ENCODE assay signal across 10 cellular contexts in the genomic region with DNA sequence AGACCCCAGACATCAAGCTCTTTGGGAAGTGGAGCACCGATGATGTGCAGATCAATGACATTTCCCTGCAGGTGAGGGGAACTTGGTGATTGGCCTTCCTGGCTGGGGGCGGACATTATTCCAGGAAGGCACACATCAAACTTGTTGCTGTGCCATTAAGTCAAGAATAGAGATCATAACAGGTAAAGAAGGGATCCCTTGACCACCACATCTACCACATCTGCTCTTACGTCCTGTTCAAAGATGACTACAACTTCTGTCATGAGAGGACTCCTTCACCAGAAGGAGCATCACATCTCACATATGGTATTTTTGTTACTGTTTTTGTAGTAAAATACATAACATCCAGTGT. TPM values are rescaled to one million over a fixed set of nuclear protein-coding genes. Genes with fewer than 3 reads are reported as not detected.
A peak's percentile ranks its signal among the peaks of the same experiment; 100 is the strongest.
DNase-seq lines count a peak whose midpoint lies in the region; ATAC-seq, FAIRE-seq and TF ChIP-seq lines count a peak whose summit lies in the region.
"Had no signal": no experiment of that assay in that cellular context is flagged by ENCODE, and none has a peak within 500 bp of the region (broad histone marks: within the 10 kb centered on the region; RNA-seq: fewer than 3 reads in every experiment).

No MANE protein-coding gene starts in this region.

- no peak for ATAC-seq in activated CD8-positive, alpha-beta memory T cell treated with anti-CD3 and anti-CD28 coated beads, Interleukin-2, amount 10 ng/mL, durations not matched to agents 7 days and 5 days
- ATAC-seq: esophagus mucosa had no signal

- peaks cover 50% of the 10 kb centered on the region for H3K4me1 Mint-ChIP-seq in activated CD8-positive, alpha-beta memory T cell treated with anti-CD3 and anti-CD28 coated beads, Interleukin-2, amount 10 ng/mL, durations not matched to agents 7 days and 5 days
- H3K4me1 Mint-ChIP-seq in activated naive CD8-positive, alpha-beta T cell (ENCODE audit: low read depth): peaks cover 40% of the 10 kb centered on the region

- intact Hi-C loops in testis (cut with DNase I; ENCODE audit: low total_unique reads): no loop called here

- dilution Hi-C loops in keratinocyte (cut with MboI; ENCODE audit: extremely low pct_ligation_motif_present, low sequenced_read_pairs): no loop called here

- 66 to 79% methylated on average over 3 of the region's 3 CpGs for WGBS in testis, 2 donors

- no peak for FAIRE-seq in keratinocyte (lab: Jason Lieb, UNC)

- TF ChIP-seq CTCF in keratinocyte (optimal IDR thresholded peaks at IDR 0.05 in 1 of 3, IDR thresholded peaks at IDR 0.05 in 1 of 3, conservative IDR thresholded peaks at IDR 0.05 in 1 of 3; ENCODE audit: extremely low read depth in 1 of 3, insufficient read depth in 2 of 3, low read length in 3 of 3) (no peak), testis (IDR thresholded peaks at IDR 0.05) (no peak)

- no peak overlapping the region for H2AFZ ChIP-seq in keratinocyte (ENCODE audit: control insufficient read depth, low read length)

- H3K27me3 ChIP-seq in keratinocyte (ENCODE audit: control insufficient read depth, extremely low read depth, insufficient read depth, low read length) (no peaks in the 10 kb centered on the region), testis (no peaks in the 10 kb centered on the region)

- H3K27ac ChIP-seq in keratinocyte (ENCODE audit: control insufficient read depth, insufficient read depth, low read length) (peak overlapping the region; percentile 98), testis (no peak overlapping the region)

- H3K9me3 ChIP-seq in keratinocyte (ENCODE audit: control insufficient read depth, low read depth, low read length) (no peaks in the 10 kb centered on the region), testis (no peaks in the 10 kb centered on the region)

- H3K4me2 ChIP-seq in keratinocyte (ENCODE audit: control insufficient read depth, extremely low read depth, insufficient read depth, low read depth, low read length): peak overlapping the region; percentile 95

- H3K4me3 ChIP-seq in keratinocyte (ENCODE audit: control insufficient read depth in 2 of 3, extremely low read depth in 1 of 3, insufficient read depth in 2 of 3, low read depth in 1 of 3, low read length in 3 of 3) (peak overlapping the region; percentile 77 to 91 (median 89)), testis (peak overlapping the region; percentile 73 to 76)

- H3K9me1 ChIP-seq in keratinocyte (ENCODE audit: control insufficient read depth, extremely low read depth, insufficient read depth, low read length): no peaks in the 10 kb centered on the region

- TF ChIP-seq POLR2A in testis (IDR thresholded peaks at IDR 0.05): no peak

- H4K20me1 ChIP-seq in keratinocyte (ENCODE audit: control insufficient read depth, extremely low read depth, insufficient read depth, low read length): peaks cover 24% of the 10 kb centered on the region

- peak overlapping the region; percentile 98 for H3K4me3 Mint-ChIP-seq in activated CD8-positive, alpha-beta memory T cell treated with anti-CD3 and anti-CD28 coated beads, Interleukin-2, amount 10 ng/mL, durations not matched to agents 7 days and 5 days
- H3K4me3 Mint-ChIP-seq in activated naive CD8-positive, alpha-beta T cell: peak overlapping the region; percentile 97

- H3K9ac ChIP-seq in keratinocyte (ENCODE audit: control insufficient read depth, extremely low read depth, insufficient read depth, low read length): peak overlapping the region; percentile 99

- peak overlapping the region; percentile 96 for H3K27ac Mint-ChIP-seq in activated CD8-positive, alpha-beta memory T cell treated with anti-CD3 and anti-CD28 coated beads, Interleukin-2, amount 10 ng/mL, durations not matched to agents 7 days and 5 days
- peak overlapping the region; percentile 99 for H3K27ac Mint-ChIP-seq in activated naive CD8-positive, alpha-beta T cell

- CTCF ChIA-PET in activated CD8-positive, alpha-beta memory T cell treated with anti-CD3 and anti-CD28 coated beads, Interleukin-2, amount 10 ng/mL, durations not matched to agents 7 days and 5 days (lab: Charles Lee): interaction anchor here (1.2 to 1.5 kb wide), 2 partner anchors 20 to 131 kb away, joined by 3 to 6 read pairs; partner anchors contain the start of genes ZBTB45 and ZNF584

- H3K4me1 ChIP-seq in keratinocyte (ENCODE audit: control insufficient read depth, extremely low read depth, insufficient read depth, low read length) (peaks cover 34% of the 10 kb centered on the region), testis (peaks cover 20% of the 10 kb centered on the region)

- peaks cover 13 to 32% of the 10 kb centered on the region in 2 experiments for H3K36me3 ChIP-seq in keratinocyte (ENCODE audit: control insufficient read depth in 2 of 2, extremely low read depth in 1 of 2, insufficient read depth in 2 of 2, low read length in 2 of 2)
- no peaks in the 10 kb centered on the region for H3K36me3 ChIP-seq in testis (ENCODE audit: low read depth, missing control alignments)

- DNase-seq in activated CD8-positive, alpha-beta memory T cell treated with anti-CD3 and anti-CD28 coated beads, Interleukin-2, amount 10 ng/mL, durations not matched to agents 7 days and 5 days: no peak
- DNase-seq in activated CD8-positive, alpha-beta memory T cell treated with anti-CD3 and anti-CD28 coated beads, Interleukin-2, amount 50 U/mL, for 4 hours: no peak
- DNase-seq in keratinocyte (ENCODE audit: low read depth, low spot score) (no peak), testis (no peak), NCI-H82 (lab: John Stamatoyannopoulos, UW) (no peak), NCI-H526 (lab: John Stamatoyannopoulos, UW) (no peak), NCI-H1930 (lab: John Stamatoyannopoulos, UW) (no peak)

- H3K9me3 Mint-ChIP-seq in activated CD8-positive, alpha-beta memory T cell treated with anti-CD3 and anti-CD28 coated beads, Interleukin-2, amount 10 ng/mL, durations not matched to agents 7 days and 5 days (ENCODE audit: low read depth): no peaks in the 10 kb centered on the region
- no peaks in the 10 kb centered on the region for H3K9me3 Mint-ChIP-seq in activated naive CD8-positive, alpha-beta T cell (ENCODE audit: low read depth)

- H3K27me3 Mint-ChIP-seq in activated CD8-positive, alpha-beta memory T cell treated with anti-CD3 and anti-CD28 coated beads, Interleukin-2, amount 10 ng/mL, durations not matched to agents 7 days and 5 days: no peaks in the 10 kb centered on the region
- H3K27me3 Mint-ChIP-seq in activated naive CD8-positive, alpha-beta T cell: no peaks in the 10 kb centered on the region

- peaks cover 62% of the 10 kb centered on the region for H3K79me2 ChIP-seq in keratinocyte (ENCODE audit: control insufficient read depth, insufficient read depth, low read length)

- H3K36me3 Mint-ChIP-seq in activated CD8-positive, alpha-beta memory T cell treated with anti-CD3 and anti-CD28 coated beads, Interleukin-2, amount 10 ng/mL, durations not matched to agents 7 days and 5 days: peaks cover 34% of the 10 kb centered on the region
- H3K36me3 Mint-ChIP-seq in activated naive CD8-positive, alpha-beta T cell: peaks cover 20% of the 10 kb centered on the region

RNA-seq across cellular contexts. Expression of gene RPS5, which starts 1.1 kb away (rescaled TPM):
- 1,000 to 10,000 TPM in 1 of 2 experiments, 100 to 1,000 TPM in 1; 914 to 1,022 TPM for total RNA-seq in activated CD8-positive, alpha-beta memory T cell treated with anti-CD3 and anti-CD28 coated beads, Interleukin-2, amount 10 ng/mL, durations not matched to agents 7 days and 5 days
- polyA plus RNA-seq in keratinocyte (1,865 to 3,107 TPM (median 2,056 TPM) in 3 replicates), testis (ENCODE audit: insufficient read depth, low read depth, low replicate concordance) (746 TPM)
- polyA plus RNA-seq in keratinocyte (2011; ENCODE audit: low read depth): 1,229 TPM
- 1,839 and 2,734 TPM in 2 replicates for polyA plus RNA-seq in keratinocyte (2011; cell fraction: cytosol; rRNA removed)
- 593 and 706 TPM in 2 replicates for polyA plus RNA-seq in keratinocyte (2011; cell fraction: nucleus; rRNA removed)
- polyA plus RNA-seq in keratinocyte (2012; ENCODE audit: low replicate concordance): 1,608 and 1,832 TPM in 2 replicates
- 1,723 to 3,071 TPM (median 2,205 TPM) in 3 replicates for polyA minus RNA-seq in keratinocyte
- polyA minus RNA-seq in keratinocyte (2011; cell fraction: cytosol; rRNA and poly(A)+ RNA removed): 1,152 TPM
- 275 and 289 TPM in 2 replicates for polyA minus RNA-seq in keratinocyte (2011; cell fraction: nucleus; rRNA and poly(A)+ RNA removed)
- total RNA-seq in testis: 1,000 to 10,000 TPM in 1 of 2 donors, 100 to 1,000 TPM in 1; 437 to 1,004 TPM

RNA-seq across cellular contexts. Expression of gene RNF225, which starts 7.3 kb away (rescaled TPM):
- under 1 TPM; 0.61 to 0.70 TPM for total RNA-seq in activated CD8-positive, alpha-beta memory T cell treated with anti-CD3 and anti-CD28 coated beads, Interleukin-2, amount 10 ng/mL, durations not matched to agents 7 days and 5 days
- 0.06 TPM in 1 of 3 replicates, not detected in the others for polyA plus RNA-seq in keratinocyte
- 0.27 TPM for polyA plus RNA-seq in keratinocyte (2011; ENCODE audit: low read depth)
- 0.16 TPM in 1 of 2 replicates, not detected in the other for polyA plus RNA-seq in keratinocyte (2011; cell fraction: cytosol; rRNA removed)
- 0.20 TPM in 1 of 2 replicates, not detected in the other for polyA plus RNA-seq in keratinocyte (2011; cell fraction: nucleus; rRNA removed)
- polyA plus RNA-seq in keratinocyte (2012; ENCODE audit: low replicate concordance): 1.6 TPM in 1 of 2 replicates, not detected in the other
- 0.46 TPM in 1 of 3 replicates, not detected in the others for polyA minus RNA-seq in keratinocyte
- 2.9 TPM for polyA minus RNA-seq in keratinocyte (2011; cell fraction: cytosol; rRNA and poly(A)+ RNA removed)
- polyA minus RNA-seq in keratinocyte (2011; cell fraction: nucleus; rRNA and poly(A)+ RNA removed): 0.62 and 0.84 TPM in 2 replicates
- total RNA-seq in testis: not detected
- polyA plus RNA-seq in testis (ENCODE audit: insufficient read depth, low read depth, low replicate concordance): not detected
- total RNA-seq: SK-MEL-5 had no signal

RNA-seq across cellular contexts. Expression of gene ZNF837, which starts 7.3 kb away (rescaled TPM):
- 1 to 10 TPM in 1 of 2 experiments, under 1 TPM in 1; 0.98 to 1.2 TPM for total RNA-seq in activated CD8-positive, alpha-beta memory T cell treated with anti-CD3 and anti-CD28 coated beads, Interleukin-2, amount 10 ng/mL, durations not matched to agents 7 days and 5 days
- polyA plus RNA-seq in keratinocyte (0.29 to 1.0 TPM (median 0.39 TPM) in 3 replicates), testis (ENCODE audit: insufficient read depth, low read depth, low replicate concordance) (1.3 TPM)
- 0.17 TPM for polyA plus RNA-seq in keratinocyte (2011; ENCODE audit: low read depth)
- polyA plus RNA-seq in keratinocyte (2011; cell fraction: cytosol; rRNA removed): 0.33 and 1.3 TPM in 2 replicates
- polyA plus RNA-seq in keratinocyte (2011; cell fraction: nucleus; rRNA removed): 0.43 and 1.1 TPM in 2 replicates
- polyA plus RNA-seq in keratinocyte (2012; ENCODE audit: low replicate concordance): 0.73 and 0.99 TPM in 2 replicates
- 0.16 TPM in 2 of 3 replicates, not detected in the other for polyA minus RNA-seq in keratinocyte
- polyA minus RNA-seq in keratinocyte (2011; cell fraction: cytosol; rRNA and poly(A)+ RNA removed): 2.3 TPM
- polyA minus RNA-seq in keratinocyte (2011; cell fraction: nucleus; rRNA and poly(A)+ RNA removed): 0.62 and 0.74 TPM in 2 replicates
- total RNA-seq in testis: 1 to 10 TPM; 6.2 to 9.3 TPM

RNA-seq across cellular contexts. Expression of gene ZNF584, which starts 20.3 kb away (rescaled TPM):
- total RNA-seq in activated CD8-positive, alpha-beta memory T cell treated with anti-CD3 and anti-CD28 coated beads, Interleukin-2, amount 10 ng/mL, durations not matched to agents 7 days and 5 days: 10 to 100 TPM in 1 of 2 experiments, 1 to 10 TPM in 1; 7.8 to 11.2 TPM
- polyA plus RNA-seq in keratinocyte: 12.2 to 15.5 TPM (median 12.9 TPM) in 3 replicates
- 8.2 TPM for polyA plus RNA-seq in keratinocyte (2011; ENCODE audit: low read depth)
- 11.7 and 12.9 TPM in 2 replicates for polyA plus RNA-seq in keratinocyte (2011; cell fraction: cytosol; rRNA removed)
- 14.9 and 18.8 TPM in 2 replicates for polyA plus RNA-seq in keratinocyte (2011; cell fraction: nucleus; rRNA removed)
- polyA plus RNA-seq in keratinocyte (2012; ENCODE audit: low replicate concordance): 9.0 and 11.5 TPM in 2 replicates
- polyA minus RNA-seq in keratinocyte: 13.8 to 17.3 TPM (median 15.1 TPM) in 3 replicates
- polyA minus RNA-seq in keratinocyte (2011; cell fraction: cytosol; rRNA and poly(A)+ RNA removed): 15.0 TPM
- polyA minus RNA-seq in keratinocyte (2011; cell fraction: nucleus; rRNA and poly(A)+ RNA removed): 11.8 and 15.0 TPM in 2 replicates
- 10 to 100 TPM; 22.1 to 33.9 TPM for total RNA-seq in testis
- polyA plus RNA-seq in testis (ENCODE audit: insufficient read depth, low read depth, low replicate concordance): 10.4 TPM

RNA-seq across cellular contexts. Expression of gene ZNF497, which starts 25.6 kb away (rescaled TPM):
- total RNA-seq in activated CD8-positive, alpha-beta memory T cell treated with anti-CD3 and anti-CD28 coated beads, Interleukin-2, amount 10 ng/mL, durations not matched to agents 7 days and 5 days: under 1 TPM; 0.87 to 0.91 TPM
- polyA plus RNA-seq in keratinocyte (0.29 to 0.72 TPM (median 0.32 TPM) in 3 replicates), testis (ENCODE audit: insufficient read depth, low read depth, low replicate concordance) (2.6 TPM)
- not detected for polyA plus RNA-seq in keratinocyte (2011; ENCODE audit: low read depth)
- 0.13 and 0.23 TPM in 2 replicates for polyA plus RNA-seq in keratinocyte (2011; cell fraction: cytosol; rRNA removed)
- polyA plus RNA-seq in keratinocyte (2011; cell fraction: nucleus; rRNA removed): 0.97 and 1.5 TPM in 2 replicates
- 0.44 and 0.68 TPM in 2 replicates for polyA plus RNA-seq in keratinocyte (2012; ENCODE audit: low replicate concordance)
- 0.29 to 0.69 TPM (median 0.30 TPM) in 3 replicates for polyA minus RNA-seq in keratinocyte
- polyA minus RNA-seq in keratinocyte (2011; cell fraction: cytosol; rRNA and poly(A)+ RNA removed): not detected
- 0.84 and 0.93 TPM in 2 replicates for polyA minus RNA-seq in keratinocyte (2011; cell fraction: nucleus; rRNA and poly(A)+ RNA removed)
- 10 to 100 TPM; 10.3 to 10.7 TPM for total RNA-seq in testis
